Comparison of ENCODE assay signal across 8 cellular contexts in the genomic region with DNA sequence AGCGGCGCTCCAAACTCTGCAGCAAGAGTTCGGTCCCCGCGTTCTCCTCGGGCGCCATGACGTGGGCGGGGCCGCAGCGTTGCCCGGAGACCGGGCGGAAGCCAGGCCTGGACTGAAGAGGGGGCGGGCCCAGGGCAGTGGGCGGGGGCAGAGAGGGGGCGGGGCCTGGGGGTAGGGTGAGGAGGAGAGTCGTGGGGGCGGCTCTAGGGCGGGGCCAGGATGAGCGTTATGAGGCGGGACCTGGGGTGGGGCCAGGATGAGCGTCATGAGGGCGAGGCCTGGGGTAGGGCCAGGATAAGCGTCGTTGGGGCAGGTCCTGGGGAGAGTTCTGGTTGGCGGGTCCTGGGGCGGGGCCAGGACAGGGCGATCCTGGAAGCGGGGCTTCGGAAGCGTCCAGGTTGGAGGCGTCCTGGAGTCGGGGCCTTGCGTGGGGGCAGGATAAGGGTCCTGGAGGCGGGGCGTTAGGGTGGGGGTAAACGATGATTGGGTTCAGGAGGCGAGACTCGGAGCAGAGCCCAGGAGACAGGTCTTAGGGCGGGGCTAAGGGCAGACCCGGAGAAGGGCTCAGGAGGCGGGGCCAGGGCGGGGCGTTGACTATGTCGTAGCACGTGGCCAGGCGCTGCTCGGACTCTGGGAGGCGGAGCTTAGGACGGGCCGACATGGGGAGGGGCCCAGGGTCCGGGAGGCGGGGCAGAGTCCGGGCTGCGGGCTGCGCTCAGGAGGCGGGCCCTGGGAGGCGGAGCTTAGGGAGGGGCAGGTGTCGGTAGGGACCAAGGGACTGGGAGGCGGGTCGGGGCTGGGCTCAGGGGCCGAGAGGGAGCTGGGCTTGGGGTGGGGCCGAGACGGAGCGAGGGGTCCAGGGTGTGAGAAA.
DNase-seq lines count a peak whose midpoint lies in the region; ATAC-seq and TF ChIP-seq lines count a peak whose summit lies in the region.
"Not testable (repeated sequence)": the region's sequence is repeated elsewhere in the genome, so short reads cannot be mapped to it uniquely, and the experiment has no call there.

No MANE protein-coding gene starts in this region.

- TF ChIP-seq POLR2A in GM18526 (IDR thresholded peaks at IDR 0.05; ENCODE audit: extremely low read depth, insufficient read length) = peak; percentile 42
- not testable (repeated sequence) for TF ChIP-seq POLR2A in breast epithelium (IDR thresholded peaks at IDR 0.05)

- not testable (repeated sequence) for H3K27me3 ChIP-seq in WERI-Rb-1 (ENCODE audit: insufficient read depth, low read depth, severe bottlenecking); breast epithelium; iPS-18a (ENCODE audit: control insufficient read depth, insufficient read depth, low read length)

- not testable (repeated sequence) for TF ChIP-seq CTCF in 22Rv1 (IDR thresholded peaks at IDR 0.05); WERI-Rb-1 (IDR thresholded peaks at IDR 0.05; ENCODE audit: low read depth, low read length); breast epithelium (IDR thresholded peaks at IDR 0.05)

- H3K9me3 ChIP-seq in WERI-Rb-1 (ENCODE audit: severe bottlenecking); breast epithelium; iPS-18a (ENCODE audit: control insufficient read depth, low read depth, low read length): not testable (repeated sequence)

- intact Hi-C loops in breast epithelium (cut with DNase I; ENCODE audit: low total_unique reads) = not testable (repeated sequence)

- peak; percentile 89 for ATAC-seq in HG03139 (IDR thresholded peaks at IDR 0.05; ENCODE audit: unreplicated experiment)

- H3K9ac ChIP-seq in iPS-18a (ENCODE audit: low read length) = peak overlapping the region; percentile 73

- H3K4me3 ChIP-seq in WERI-Rb-1 (ENCODE audit: low read depth, low read length) = peak overlapping the region; percentile 76
- peak overlapping the region; percentile 55 to 71 (median 67) for H3K4me3 ChIP-seq in breast epithelium
- peak overlapping the region; percentile 72 for H3K4me3 ChIP-seq in iPS-18a (ENCODE audit: low read length)
- H3K4me3 ChIP-seq in skeletal muscle cell (ENCODE audit: low read depth, low read length) = peak overlapping the region; percentile 64

- H3K36me3 ChIP-seq in WERI-Rb-1; breast epithelium; iPS-18a (ENCODE audit: control insufficient read depth, low read depth, low read length): not testable (repeated sequence)

- peak overlapping the region; percentile 58; the same call in 1 of the 2 replicates for H3K27ac ChIP-seq in 22Rv1
- peak overlapping the region; percentile 66 for H3K27ac ChIP-seq in WERI-Rb-1
- peak overlapping the region; percentile 90 to 91 for H3K27ac ChIP-seq in breast epithelium
- not testable (repeated sequence) for H3K27ac ChIP-seq in iPS-18a (ENCODE audit: low read length)

- peak; percentile 98 for DNase-seq in NCI-H2227 (lab: John Stamatoyannopoulos, UW; ENCODE audit: unreplicated experiment)
- peak; percentile 99 for DNase-seq in WERI-Rb-1
- DNase-seq in breast epithelium (ENCODE audit: low spot score in 2 of 2) = peak; percentile 99 to 100
- DNase-seq in skeletal muscle cell (ENCODE audit: low read depth) = peak; percentile 91

- not testable (repeated sequence) for H3K4me1 ChIP-seq in breast epithelium; iPS-18a (ENCODE audit: control insufficient read depth, low read depth, low read length)
